ENCODE assay signal across 8 cellular contexts in the genomic region with DNA sequence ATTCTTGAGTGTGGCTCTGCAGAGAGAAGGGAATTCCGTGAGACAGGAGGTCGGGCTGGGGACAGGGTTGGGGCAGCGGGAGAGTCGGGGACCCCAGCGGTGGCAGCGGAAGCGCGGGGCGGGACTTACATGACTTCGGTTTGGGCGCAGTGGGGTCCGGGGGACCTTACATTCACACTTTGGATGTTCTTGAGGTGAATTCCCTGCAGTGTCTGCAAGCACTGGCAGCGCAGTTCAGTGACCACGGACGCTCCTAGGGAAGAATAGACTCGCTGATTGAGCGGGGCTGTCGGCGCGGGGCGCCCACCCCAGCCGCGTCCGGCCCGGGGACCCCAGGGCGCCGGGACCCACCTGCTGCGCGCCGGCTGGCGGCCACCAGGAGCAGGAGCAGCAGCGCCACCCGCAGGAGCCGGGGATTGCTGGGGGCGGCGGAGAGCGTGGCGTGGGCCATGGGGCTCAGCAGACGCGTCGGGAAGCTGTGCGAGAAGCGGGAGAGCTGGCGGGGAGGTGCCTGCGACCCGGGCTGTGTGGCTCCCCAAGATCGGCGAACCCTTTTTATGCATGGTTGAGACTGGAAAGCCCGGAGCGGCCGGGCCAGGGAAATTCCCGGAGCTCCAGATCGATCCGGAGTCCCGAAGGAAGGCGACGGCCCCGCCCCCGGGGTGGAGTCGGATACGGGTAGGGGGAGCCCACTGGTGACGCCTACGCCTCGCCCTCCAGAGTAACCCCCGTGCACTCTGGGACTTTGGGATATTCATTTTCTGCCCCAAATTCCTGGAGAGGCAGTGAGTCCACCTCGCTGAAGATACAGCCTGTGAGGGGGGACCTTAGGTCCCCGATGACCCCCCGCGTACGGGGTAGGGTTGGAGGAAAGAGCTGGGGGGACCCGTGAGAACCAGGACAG. TPM values are rescaled to one million over a fixed set of nuclear protein-coding genes. Genes with fewer than 3 reads are reported as not detected.
DNase-seq lines count a peak whose midpoint lies in the region; ATAC-seq and TF ChIP-seq lines count a peak whose summit lies in the region.

A gene (minus strand): TSS at position 529 of the 904 bp plus-strand sequence. CDS start 78 bp downstream, at position 451.

- H3K27me3 Mint-ChIP-seq in central memory CD8-positive, alpha-beta T cell = peaks cover 52% of the 10 kb centered on the region
- peaks cover 3 to 17% (median 6%) of the 10 kb centered on the region in 3 donors for H3K27me3 Mint-ChIP-seq in immature natural killer cell (ENCODE audit: low read depth in 3 of 3)

- TF ChIP-seq CTCF in GM12864 (IDR thresholded peaks at IDR 0.05; ENCODE audit: low read depth, low read length, missing control alignments) (peak; percentile 4), gastrocnemius medialis (IDR thresholded peaks at IDR 0.05 in 4 of 5, conservative IDR thresholded peaks at IDR 0.05 in 1 of 5) (peak; percentile 9 to 39 (median 28))

- H3K36me3 Mint-ChIP-seq in central memory CD8-positive, alpha-beta T cell (ENCODE audit: insufficient read depth) = peaks cover 3% of the 10 kb centered on the region
- H3K36me3 Mint-ChIP-seq in immature natural killer cell = no peaks in the 10 kb centered on the region

- no peaks in the 10 kb centered on the region for H3K9me3 Mint-ChIP-seq in central memory CD8-positive, alpha-beta T cell
- H3K9me3 Mint-ChIP-seq in immature natural killer cell = peaks cover 0 to 4% (median 0%) of the 10 kb centered on the region in 6 donors

- H3K4me3 ChIP-seq in ACC112 (ENCODE audit: low read depth, low read length) (peak within 1 kb of the TSS; percentile 87), GM12864 (ENCODE audit: low read depth, low read length) (peak within 1 kb of the TSS; percentile 28), gastrocnemius medialis (peak within 1 kb of the TSS; percentile 62 to 78 (median 68))

- DNase-seq in GM12864 (ENCODE audit: low read depth) = no peak
- peak; percentile 28 for DNase-seq in RPMI8226
- no peak for DNase-seq in central memory CD8-positive, alpha-beta T cell (ENCODE audit: low spot score in 2 of 2)
- DNase-seq in immature natural killer cell = no peak
- DNase-seq in gastrocnemius medialis = peak; percentile 11 to 37

- H3K27ac Mint-ChIP-seq in central memory CD8-positive, alpha-beta T cell (ENCODE audit: low read depth) = no peak within 1 kb of the TSS
- no peak within 1 kb of the TSS for H3K27ac Mint-ChIP-seq in immature natural killer cell

- peak; percentile 60 for ATAC-seq in HG02852 (IDR thresholded peaks at IDR 0.05; ENCODE audit: unreplicated experiment)
- ATAC-seq in central memory CD8-positive, alpha-beta T cell (replicated peaks; ENCODE audit: extremely low read depth, poor library complexity, severe bottlenecking) = peak; percentile 49
- ATAC-seq in gastrocnemius medialis = peak; percentile 72
- ATAC-seq in GM18858 (IDR thresholded peaks at IDR 0.05; ENCODE audit: unreplicated experiment) = no peak

- H3K79me2 ChIP-seq in ACC112 (ENCODE audit: control insufficient read depth, insufficient read depth, low read length, unreplicated experiment) = peaks cover 22% of the 10 kb centered on the region

- H3K9me3 ChIP-seq in gastrocnemius medialis = no peaks in the 10 kb centered on the region

- intact Hi-C loops in gastrocnemius medialis (cut with DNase I; ENCODE audit: low total_unique reads) = loop anchor here (10.0 kb wide), 1 partner anchor 374 kb away; no protein-coding TSS in a partner anchor

- in situ Hi-C loops in gastrocnemius medialis (cut with MboI; ENCODE audit: low sequenced_read_pairs in 4 of 4) = no loop called here

- H3K4me1 ChIP-seq in ACC112 (ENCODE audit: control insufficient read depth, insufficient read depth, low read length, unreplicated experiment) = peaks cover 35% of the 10 kb centered on the region
- no peaks in the 10 kb centered on the region for H3K4me1 ChIP-seq in gastrocnemius medialis

- H3K27me3 ChIP-seq in ACC112 (ENCODE audit: insufficient read depth, low read length) = no peaks in the 10 kb centered on the region
- H3K27me3 ChIP-seq in gastrocnemius medialis = peaks cover 0 to 20% (median 0%) of the 10 kb centered on the region in 3 donors

- H3K4me3 Mint-ChIP-seq in central memory CD8-positive, alpha-beta T cell = peak within 1 kb of the TSS; percentile 67
- peak within 1 kb of the TSS; percentile 74 to 83 (median 78) for H3K4me3 Mint-ChIP-seq in immature natural killer cell

- H3K27ac ChIP-seq in ACC112 (ENCODE audit: low read depth, low read length) (peak within 1 kb of the TSS; percentile 94), gastrocnemius medialis (peak within 1 kb of the TSS; percentile 59 to 74 (median 70))

- H3K36me3 ChIP-seq in ACC112 (ENCODE audit: insufficient read depth, low read length) (peaks cover 11% of the 10 kb centered on the region; the same call in 1 of the 2 replicates), gastrocnemius medialis (no peaks in the 10 kb centered on the region)

- TF ChIP-seq POLR2A in gastrocnemius medialis (IDR thresholded peaks at IDR 0.05) = peak in 1 of 2 donors; percentile 27

- peak within 1 kb of the TSS; percentile 70 for H2AFZ ChIP-seq in ACC112 (ENCODE audit: low read length, unreplicated experiment)

- H3K4me1 Mint-ChIP-seq in central memory CD8-positive, alpha-beta T cell = peaks cover 14% of the 10 kb centered on the region
- peaks cover 11 to 18% of the 10 kb centered on the region in 2 donors for H3K4me1 Mint-ChIP-seq in immature natural killer cell

RNA-seq across cellular contexts. Expression of the gene that starts here (rescaled TPM):
- polyA plus RNA-seq in immature natural killer cell = not detected
- total RNA-seq in gastrocnemius medialis = under 1 TPM in 1 of 4 donors, not detected in 3; 0.84 TPM

Comparison
In these comparisons a context has a peak if more than half of its experiments do, and no peak if none do; other contexts are left out.
1. Peak in DNase-seq, ATAC-seq, H3K4me3 ChIP-seq and H3K27ac ChIP-seq in gastrocnemius medialis; RNA of the gene not detected or under 1 TPM.
2. H3K4me3 ChIP-seq: peak in every context shown above with its lines; median percentile 87 in ACC112; 68 in gastrocnemius medialis; 28 in GM12864.